24 cellular contexts compared by ENCODE assay signal in genomic region chr18:35051978-35052377, GRCh38. TPM values are rescaled to one million over a fixed set of nuclear protein-coding genes. Genes with fewer than 3 reads are reported as not detected.
DNase-seq lines count a peak whose midpoint lies in the region; ATAC-seq, FAIRE-seq and TF ChIP-seq lines count a peak whose summit lies in the region.
"Had no signal": no experiment of that assay in that cellular context is flagged by ENCODE, and none has a peak within 500 bp of the region (broad histone marks: within the 10 kb centered on the region; RNA-seq: fewer than 3 reads in every experiment).

No MANE protein-coding gene starts in this region.

- no peak for ATAC-seq in Right ventricle myocardium inferior
- ATAC-seq in right cardiac atrium: peak; percentile 13 to 60
- ATAC-seq in GM21423 (IDR thresholded peaks at IDR 0.05; ENCODE audit: unreplicated experiment): no peak
- ATAC-seq in GM19328 (IDR thresholded peaks at IDR 0.05; ENCODE audit: unreplicated experiment): no peak
- ATAC-seq: activated CD8-positive, alpha-beta memory T cell treated with anti-CD3 and anti-CD28 coated beads, Interleukin-2, amount 10 ng/mL, durations not matched to agents 7 days and 5 days; gastroesophageal sphincter; naive thymus-derived CD4-positive, alpha-beta T cell had no signal

- no peak for TF ChIP-seq CTCF in cardiac muscle cell (IDR thresholded peaks at IDR 0.05; ENCODE audit: low read depth, low read length)
- no peak for TF ChIP-seq CTCF in astrocyte of the spinal cord (IDR thresholded peaks at IDR 0.05; ENCODE audit: low read depth, low read length)

- H3K9me3 ChIP-seq in cardiac muscle cell (ENCODE audit: low read depth) (no peaks in the 10 kb centered on the region), right cardiac atrium (ENCODE audit: control insufficient read depth, low read length) (no peaks in the 10 kb centered on the region)
- H3K9me3 ChIP-seq: BE2C, gastroesophageal sphincter, MG63, ovary, stomach had no signal

- H3K27ac ChIP-seq in cardiac muscle cell: peak overlapping the region; percentile 80
- H3K27ac ChIP-seq in right cardiac atrium (ENCODE audit: low read length): no peak overlapping the region
- H3K27ac ChIP-seq: ovary had no signal

- DNase-seq in cardiac muscle cell (ENCODE audit: low read depth in 1 of 2, low spot score in 1 of 2) (peak in 1 of 2 donors; percentile 44), Right ventricle myocardium inferior (ENCODE audit: missing footprints) (no peak), astrocyte of the spinal cord (ENCODE audit: low read depth, low spot score) (peak; percentile 32), right cardiac atrium (no peak), mesenteric fat pad (ENCODE audit: low spot score) (no peak), urothelium cell line (ENCODE audit: low spot score) (no peak)
- DNase-seq: activated CD4-positive, alpha-beta T cell treated with anti-CD3 and anti-CD28 coated beads for 48 hours; activated CD8-positive, alpha-beta memory T cell treated with anti-CD3 and anti-CD28 coated beads, Interleukin-2, amount 10 ng/mL, durations not matched to agents 7 days and 5 days; BE2C; COR-L47; mesenchymal stem cell; MG63; naive thymus-derived CD4-positive, alpha-beta T cell; NCI-H146; NCI-H2171; NCI-H526; ovary; stomach had no signal

- H3K4me3 ChIP-seq in cardiac muscle cell (no peak overlapping the region), astrocyte of the spinal cord (ENCODE audit: low read depth, low read length) (no peak overlapping the region), right cardiac atrium (ENCODE audit: low read length) (no peak overlapping the region)
- H3K4me3 ChIP-seq: gastroesophageal sphincter, MG63, ovary, stomach had no signal

- H3K36me3 ChIP-seq in cardiac muscle cell: no peaks in the 10 kb centered on the region
- H3K36me3 ChIP-seq: BE2C, gastroesophageal sphincter, MG63, ovary, stomach had no signal

- H3K27me3 ChIP-seq in cardiac muscle cell: no peaks in the 10 kb centered on the region
- H3K27me3 ChIP-seq in right cardiac atrium (ENCODE audit: control insufficient read depth, insufficient read depth): no peaks in the 10 kb centered on the region
- H3K27me3 ChIP-seq: BE2C, gastroesophageal sphincter, MG63, ovary, stomach had no signal

- intact Hi-C loops in Right ventricle myocardium inferior (cut with DNase I): loop anchor here (2.0 kb wide), 1 partner anchor 31 kb away; no protein-coding TSS in a partner anchor
- intact Hi-C loops in right cardiac atrium (cut with DNase I): loop anchor here in 1 of 4 donors (10.0 kb wide), 1 partner anchor 73 kb away; no protein-coding TSS in a partner anchor

- in situ Hi-C loops in astrocyte of the spinal cord (cut with HindIII; ENCODE audit: low sequenced_read_pairs): no loop called here

- no peak for FAIRE-seq in urothelium cell line (lab: Jason Lieb, UNC)
- FAIRE-seq: A204.1, bronchial epithelial cell, TTC549 had no signal

- H3K4me1 ChIP-seq in cardiac muscle cell (ENCODE audit: low read depth) (peaks cover 22% of the 10 kb centered on the region), right cardiac atrium (ENCODE audit: control insufficient read depth, insufficient read depth, low read length) (peaks cover 13% of the 10 kb centered on the region)

RNA-seq across cellular contexts. Expression of gene MAPRE2, which starts 10.8 kb away (rescaled TPM):
- total RNA-seq in cardiac muscle cell (20.3 and 22.3 TPM in 2 replicates), Right ventricle myocardium inferior (112 TPM), right cardiac atrium (100 to 1,000 TPM in 1 of 4 donors, 10 to 100 TPM in 3; 86.2 to 108 (median 92.0) TPM), mesenteric fat pad (23.6 TPM)
- polyA plus RNA-seq in cardiac muscle cell (31.0 and 31.9 TPM in 2 replicates), right cardiac atrium (52.8 TPM)

Comparison
In these comparisons a context has a peak if more than half of its experiments do, and no peak if none do; other contexts are left out.
1. ATAC-seq: peak in right cardiac atrium (2 of 2); none in Right ventricle myocardium inferior (single experiment), GM21423 (single experiment) and GM19328 (single experiment).